11 cellular contexts compared by ENCODE assay signal in genomic region chr7:28684729-28685211, GRCh38.
DNase-seq lines count a peak whose midpoint lies in the region; ATAC-seq and TF ChIP-seq lines count a peak whose summit lies in the region.
"Had no signal": no experiment of that assay in that cellular context is flagged by ENCODE, and none has a peak within 500 bp of the region (broad histone marks: within the 10 kb centered on the region; RNA-seq: fewer than 3 reads in every experiment).

No MANE protein-coding gene starts in this region.

- peak overlapping the region in 2 of 3 experiments; percentile 19 to 21 for H3K4me3 Mint-ChIP-seq in nephron
- H3K4me3 Mint-ChIP-seq: CD4-positive, CD25-positive, alpha-beta regulatory T cell; T-helper 1 cell treated with Interleukin-12 subunit alpha and Interleukin-12 subunit beta and Interleukin-4 antibody, amounts not matched to agents 30 μg/mL and 1 μg/mL, for 36 hours had no signal

- H3K4me3 ChIP-seq in ascending aorta = peak overlapping the region in 1 of 2 donors; percentile 66
- H3K4me3 ChIP-seq in MG63 = no peak overlapping the region

- ATAC-seq in HG03175 (IDR thresholded peaks at IDR 0.05; ENCODE audit: unreplicated experiment) (peak; percentile 37), GM19328 (IDR thresholded peaks at IDR 0.05; ENCODE audit: unreplicated experiment) (no peak), GM19324 (IDR thresholded peaks at IDR 0.05; ENCODE audit: low FRiP score, unreplicated experiment) (no peak)

- H3K4me1 ChIP-seq in ascending aorta = peaks cover 4 to 14% of the 10 kb centered on the region in 2 donors

- H3K9me3 ChIP-seq in ascending aorta (no peaks in the 10 kb centered on the region), MG63 (no peaks in the 10 kb centered on the region)

- H3K27me3 ChIP-seq in ascending aorta = no peaks in the 10 kb centered on the region
- no peaks in the 10 kb centered on the region for H3K27me3 ChIP-seq in MG63

- no peaks in the 10 kb centered on the region for H3K36me3 ChIP-seq in ascending aorta
- peaks cover 6% of the 10 kb centered on the region; the same call in 1 of the 2 replicates for H3K36me3 ChIP-seq in MG63

- H3K36me3 Mint-ChIP-seq in nephron (ENCODE audit: low read depth) = no peaks in the 10 kb centered on the region
- H3K36me3 Mint-ChIP-seq: CD4-positive, CD25-positive, alpha-beta regulatory T cell had no signal

- intact Hi-C loops in ascending aorta (cut with DNase I) = loop anchor here (1.0 to 10.0 kb wide), 4 partner anchors 168 to 1600 kb away; partner anchors contain the start of genes HIBADH and ZNRF2

- H3K27me3 Mint-ChIP-seq in nephron (ENCODE audit: low read depth) = peaks cover 12% of the 10 kb centered on the region
- H3K27me3 Mint-ChIP-seq: CD4-positive, CD25-positive, alpha-beta regulatory T cell had no signal

- no peaks in the 10 kb centered on the region for H3K9me3 Mint-ChIP-seq in nephron
- H3K9me3 Mint-ChIP-seq: CD4-positive, CD25-positive, alpha-beta regulatory T cell; T-helper 1 cell treated with Interleukin-12 subunit alpha and Interleukin-12 subunit beta and Interleukin-4 antibody, amounts not matched to agents 30 μg/mL and 1 μg/mL, for 36 hours had no signal

- H3K4me1 Mint-ChIP-seq in nephron = peaks cover 14% of the 10 kb centered on the region

- H3K27ac Mint-ChIP-seq in nephron = no peak overlapping the region
- H3K27ac Mint-ChIP-seq: CD4-positive, CD25-positive, alpha-beta regulatory T cell; T-helper 1 cell treated with Interleukin-12 subunit alpha and Interleukin-12 subunit beta and Interleukin-4 antibody, amounts not matched to agents 30 μg/mL and 1 μg/mL, for 36 hours had no signal

- DNase-seq in CD1c-positive myeloid dendritic cell (ENCODE audit: extremely low spot score) (peak; percentile 84), ascending aorta (ENCODE audit: low spot score in 2 of 2) (no peak), superior temporal gyrus (ENCODE audit: extremely low spot score) (no peak), MG63 (no peak)
- DNase-seq: CD4-positive, CD25-positive, alpha-beta regulatory T cell; NCI-H1436 had no signal

- no peak for TF ChIP-seq CTCF in ascending aorta (IDR thresholded peaks at IDR 0.05)
- TF ChIP-seq CTCF in nephron (IDR thresholded peaks at IDR 0.05; ENCODE audit: unreplicated experiment in 3 of 3) = no peak

- peak overlapping the region; percentile 66 to 80 for H3K27ac ChIP-seq in ascending aorta
